ENCODE assay signal across 11 cellular contexts in genomic region chr4:153661215-153661822, GRCh38. TPM values are rescaled to one million over a fixed set of nuclear protein-coding genes. Genes with fewer than 3 reads are reported as not detected.
DNase-seq lines count a peak whose midpoint lies in the region; ATAC-seq and TF ChIP-seq lines count a peak whose summit lies in the region.
"Had no signal": no experiment of that assay in that cellular context is flagged by ENCODE, and none has a peak within 500 bp of the region (broad histone marks: within the 10 kb centered on the region; RNA-seq: fewer than 3 reads in every experiment).

No MANE protein-coding gene starts in this region.

- H3K4me3 ChIP-seq in adipocyte (ENCODE audit: low read length): no peak overlapping the region
- no peak overlapping the region for H3K4me3 ChIP-seq in gastrocnemius medialis

- TF ChIP-seq CTCF in gastrocnemius medialis (IDR thresholded peaks at IDR 0.05 in 4 of 5, conservative IDR thresholded peaks at IDR 0.05 in 1 of 5): no peak

- H3K9ac ChIP-seq in adipocyte (ENCODE audit: low read length): no peak overlapping the region

- H3K9me3 ChIP-seq in adipocyte (ENCODE audit: control insufficient read depth, low read length) (no peaks in the 10 kb centered on the region), gastrocnemius medialis (no peaks in the 10 kb centered on the region)
- H3K9me3 ChIP-seq: BE2C had no signal

- in situ Hi-C loops in gastrocnemius medialis (cut with MboI; ENCODE audit: low sequenced_read_pairs in 4 of 4): no loop called here

- H3K36me3 ChIP-seq in adipocyte (ENCODE audit: control insufficient read depth, insufficient read depth, low read length, severe bottlenecking) (no peaks in the 10 kb centered on the region), gastrocnemius medialis (no peaks in the 10 kb centered on the region)
- H3K36me3 ChIP-seq: BE2C had no signal

- H3K27ac ChIP-seq in gastrocnemius medialis: peak overlapping the region; percentile 21 to 41 (median 36)

- intact Hi-C loops in Right ventricle myocardium superior (cut with DNase I): no loop called here
- intact Hi-C loops in gastrocnemius medialis (cut with DNase I; ENCODE audit: low total_unique reads): no loop called here

- ATAC-seq in Right ventricle myocardium superior (ENCODE audit: poor library complexity) (peak; percentile 73), gastrocnemius medialis (peak; percentile 85 to 86)
- ATAC-seq: naive thymus-derived CD8-positive, alpha-beta T cell had no signal

- no peak for TF ChIP-seq POLR2A in gastrocnemius medialis (IDR thresholded peaks at IDR 0.05)

- H3K27me3 ChIP-seq in adipocyte (replicated peaks; ENCODE audit: control insufficient read depth, insufficient read depth, low read length): peaks cover 4% of the 10 kb centered on the region
- no peaks in the 10 kb centered on the region for H3K27me3 ChIP-seq in gastrocnemius medialis
- H3K27me3 ChIP-seq: BE2C had no signal

- peak; percentile 39 for DNase-seq in HCEC 1CT
- DNase-seq in adipocyte (ENCODE audit: low read depth): peak; percentile 91
- no peak for DNase-seq in Right ventricle myocardium superior
- DNase-seq in gastrocnemius medialis: no peak
- DNase-seq in NCI-H1105 treated with DMSO at 0.1 percent for 48 hours (lab: John Stamatoyannopoulos, UW): no peak
- no peak for DNase-seq in COR-L47 (lab: John Stamatoyannopoulos, UW)
- DNase-seq in foreskin melanocyte: no peak
- no peak for DNase-seq in SW480 (ENCODE audit: low spot score)
- DNase-seq: activated T-cell treated with anti-CD3 and anti-CD28 coated beads for 4 hours; BE2C; naive thymus-derived CD8-positive, alpha-beta T cell had no signal

- H3K4me1 ChIP-seq in adipocyte (ENCODE audit: control insufficient read depth, insufficient read depth, low read length) (peaks cover 27% of the 10 kb centered on the region), gastrocnemius medialis (peaks cover 3 to 11% of the 10 kb centered on the region in 2 donors)
- H3K4me1 ChIP-seq: BE2C had no signal

RNA-seq across cellular contexts. Expression of gene TLR2, which starts 22.8 kb away (rescaled TPM):
- 3.5 TPM for total RNA-seq in Right ventricle myocardium superior
- total RNA-seq in gastrocnemius medialis: 1 to 10 TPM; 2.7 to 7.5 (median 4.1) TPM

Comparison
In these comparisons a context has a peak if more than half of its experiments do, and no peak if none do; other contexts are left out.
1. DNase-seq: peak in HCEC 1CT (single experiment) and adipocyte (single experiment); none in Right ventricle myocardium superior (single experiment), gastrocnemius medialis (0 of 2), NCI-H1105 treated with DMSO at 0.1 percent for 48 hours (single experiment), COR-L47 (single experiment), foreskin melanocyte (single experiment) and SW480 (single experiment).